Comparison of ENCODE assay signal across 11 cellular contexts in genomic region chr1:182795563-182796228, GRCh38. TPM values are rescaled to one million over a fixed set of nuclear protein-coding genes. Genes with fewer than 3 reads are reported as not detected.
DNase-seq lines count a peak whose midpoint lies in the region; ATAC-seq and TF ChIP-seq lines count a peak whose summit lies in the region.
"Had no signal": no experiment of that assay in that cellular context is flagged by ENCODE, and none has a peak within 500 bp of the region (broad histone marks: within the 10 kb centered on the region; RNA-seq: fewer than 3 reads in every experiment).

No MANE protein-coding gene starts in this region.

- H3K4me1 Mint-ChIP-seq in type B pancreatic cell (ENCODE audit: unreplicated experiment) = no peaks in the 10 kb centered on the region

- no peak overlapping the region for H3K4me3 ChIP-seq in retinal pigment epithelial cell (ENCODE audit: low read length)
- H3K4me3 ChIP-seq: HAP-1 had no signal

- no peaks in the 10 kb centered on the region for H3K9me3 Mint-ChIP-seq in type B pancreatic cell

- H3K36me3 Mint-ChIP-seq in type B pancreatic cell = no peaks in the 10 kb centered on the region

- intact Hi-C loops in left cardiac atrium (cut with DNase I) = no loop called here

- peak; percentile 94 for DNase-seq in GF-D8 (lab: John Stamatoyannopoulos, UW)
- peak; percentile 96 for DNase-seq in SIG-M5 (lab: John Stamatoyannopoulos, UW)
- no peak for DNase-seq in left cardiac atrium
- DNase-seq in retinal pigment epithelial cell (ENCODE audit: low read depth) = peak; percentile 43
- no peak for DNase-seq in type B pancreatic cell (ENCODE audit: extremely low spot score, unreplicated experiment)
- DNase-seq in stimulated activated CD4-positive, alpha-beta T cell treated with anti-CD3 and anti-CD28 coated beads, Interleukin-2, amount 100 ng/mL, for 48 hours = no peak
- no peak for DNase-seq in SK-N-DZ (ENCODE audit: low spot score)
- DNase-seq: NCI-H2029, SW 1271 had no signal

- peaks cover 14% of the 10 kb centered on the region for H3K27me3 Mint-ChIP-seq in type B pancreatic cell

- no peak overlapping the region for H3K27ac Mint-ChIP-seq in type B pancreatic cell

- TF ChIP-seq CTCF in retinal pigment epithelial cell (conservative IDR thresholded peaks at IDR 0.05; ENCODE audit: low read depth, low read length) (no peak), type B pancreatic cell (conservative IDR thresholded peaks at IDR 0.05) (no peak)

- no peak overlapping the region for H3K4me3 Mint-ChIP-seq in type B pancreatic cell

- peak; percentile 47 to 59 for ATAC-seq in left cardiac atrium
- no peak for ATAC-seq in HG02798 (IDR thresholded peaks at IDR 0.05; ENCODE audit: poor library complexity, unreplicated experiment)

RNA-seq across cellular contexts. Expression of gene NPL, which starts 6.1 kb away (rescaled TPM):
- 10 to 100 TPM in 1 of 2 donors, 1 to 10 TPM in 1; 6.7 to 16.7 TPM for total RNA-seq in left cardiac atrium
- total RNA-seq in type B pancreatic cell (ENCODE audit: low replicate concordance) = 3.2 and 4.6 TPM in 2 replicates
- 1.1 and 1.6 TPM in 2 replicates for polyA plus RNA-seq in SK-N-DZ (2014; cell fraction: cytosol; rRNA removed)
- 2.9 and 4.4 TPM in 2 replicates for polyA plus RNA-seq in SK-N-DZ (2014; cell fraction: nucleus; rRNA removed)

RNA-seq across cellular contexts. Expression of gene DHX9, which starts 43.5 kb away (rescaled TPM):
- 10 to 100 TPM; 67.4 to 89.0 TPM for total RNA-seq in left cardiac atrium
- 186 and 261 TPM in 2 replicates for total RNA-seq in type B pancreatic cell (ENCODE audit: low replicate concordance)
- polyA plus RNA-seq in SK-N-DZ (2014; cell fraction: cytosol; rRNA removed) = 187 and 220 TPM in 2 replicates
- polyA plus RNA-seq in SK-N-DZ (2014; cell fraction: nucleus; rRNA removed) = 130 and 143 TPM in 2 replicates

Comparison
In these comparisons a context has a peak if more than half of its experiments do, and no peak if none do; other contexts are left out.
1. DNase-seq: peak in GF-D8 (single experiment), SIG-M5 (single experiment) and retinal pigment epithelial cell (single experiment); none in left cardiac atrium (single experiment), type B pancreatic cell (single experiment), stimulated activated CD4-positive, alpha-beta T cell treated with anti-CD3 and anti-CD28 coated beads, Interleukin-2, amount 100 ng/mL, for 48 hours (0 of 2) and SK-N-DZ (single experiment).